20 cellular contexts compared by ENCODE assay signal in the genomic region with DNA sequence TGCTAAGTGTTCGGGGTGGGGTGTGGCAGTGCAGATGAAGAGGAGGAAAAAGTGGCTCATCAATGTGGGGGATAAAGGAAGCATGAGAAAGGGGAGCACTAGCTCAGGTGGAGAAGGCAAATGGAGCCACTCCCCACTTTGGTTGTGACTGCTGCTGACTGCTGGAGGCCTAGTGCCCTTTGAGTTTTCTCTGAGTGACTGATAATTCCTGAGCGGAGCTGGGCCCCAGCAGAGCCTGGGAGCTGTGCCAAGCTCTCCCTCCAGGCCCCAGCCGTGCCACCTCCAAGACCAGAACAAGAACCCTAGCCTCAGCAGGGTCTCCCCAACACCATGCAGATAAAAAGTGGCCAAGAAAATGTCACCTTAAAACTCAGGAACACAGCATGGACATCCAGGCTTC. TPM values are rescaled to one million over a fixed set of nuclear protein-coding genes. Genes with fewer than 3 reads are reported as not detected.
DNase-seq lines count a peak whose midpoint lies in the region; ATAC-seq, FAIRE-seq and TF ChIP-seq lines count a peak whose summit lies in the region.
"Had no signal": no experiment of that assay in that cellular context is flagged by ENCODE, and none has a peak within 500 bp of the region (broad histone marks: within the 10 kb centered on the region; RNA-seq: fewer than 3 reads in every experiment).

No MANE protein-coding gene starts in this region.

- no peak overlapping the region for H3K27ac ChIP-seq in hepatocyte
- H3K27ac ChIP-seq in sigmoid colon, result peak overlapping the region in 1 of 4 donors; percentile 42
- H3K27ac ChIP-seq in OCI-LY7 (ENCODE audit: low read depth, low read length, poor library complexity, severe bottlenecking), result no peak overlapping the region
- H3K27ac ChIP-seq: parathyroid adenoma, tibial artery had no signal

- no peaks in the 10 kb centered on the region for H3K27me3 ChIP-seq in hepatocyte
- H3K27me3 ChIP-seq in sigmoid colon, result no peaks in the 10 kb centered on the region
- H3K27me3 ChIP-seq: dorsolateral prefrontal cortex, tibial artery had no signal

- H3K4me2 ChIP-seq in hepatocyte (peak overlapping the region; percentile 16), OCI-LY7 (ENCODE audit: low read length) (no peak overlapping the region)

- H3K4me1 ChIP-seq in hepatocyte (ENCODE audit: insufficient read depth), result peaks cover 11% of the 10 kb centered on the region
- H3K4me1 ChIP-seq in sigmoid colon, result peaks cover 0 to 14% (median 8%) of the 10 kb centered on the region in 4 donors
- H3K4me1 ChIP-seq in OCI-LY7 (ENCODE audit: insufficient read depth, low read length, poor library complexity, severe bottlenecking), result peaks cover 16% of the 10 kb centered on the region
- H3K4me1 ChIP-seq: parathyroid adenoma had no signal

- H3K4me1 Mint-ChIP-seq in T-helper 17 cell, result peaks cover 6% of the 10 kb centered on the region

- H3K4me3 Mint-ChIP-seq in T-helper 17 cell, result no peak overlapping the region
- H3K4me3 Mint-ChIP-seq: activated CD4-positive, alpha-beta T cell treated with anti-CD3 and anti-CD28 coated beads for 36 hours; naive thymus-derived CD8-positive, alpha-beta T cell had no signal

- H4K20me1 ChIP-seq in hepatocyte (ENCODE audit: insufficient read depth, poor library complexity, severe bottlenecking) (no peaks in the 10 kb centered on the region), OCI-LY7 (ENCODE audit: insufficient read depth, low read length) (no peaks in the 10 kb centered on the region)

- H3K36me3 ChIP-seq in hepatocyte (replicated peaks; ENCODE audit: insufficient read depth, low read depth), result no peaks in the 10 kb centered on the region
- H3K36me3 ChIP-seq in sigmoid colon, result no peaks in the 10 kb centered on the region
- H3K36me3 ChIP-seq in OCI-LY7 (ENCODE audit: insufficient read depth, low read length), result no peaks in the 10 kb centered on the region
- H3K36me3 ChIP-seq: tibial artery had no signal

- POLR2A ChIA-PET in OCI-LY7 (lab: Charles Lee), result interaction anchor here (1.1 kb wide), 1 partner anchor 9 kb away, joined by 5 read pairs; a partner anchor contains a TSS

- CTCF ChIA-PET in OCI-LY7 (lab: Charles Lee; ENCODE audit: unreplicated experiment), result no interaction called here

- WGBS in hepatocyte (ENCODE audit: low lambda C conversion rate, missing lambda C conversion rate), result 58% methylated on average over 3 of the region's 3 CpGs
- WGBS in sigmoid colon, 2 donors, result 83 to 86% methylated on average over 3 of the region's 3 CpGs

- H3K79me2 ChIP-seq in hepatocyte (peaks cover 2% of the 10 kb centered on the region), OCI-LY7 (ENCODE audit: insufficient read depth, low read depth, low read length) (no peaks in the 10 kb centered on the region)
- H3K79me2 ChIP-seq: parathyroid adenoma had no signal

- H3K27me3 Mint-ChIP-seq in T-helper 17 cell, result no peaks in the 10 kb centered on the region
- H3K27me3 Mint-ChIP-seq: activated CD4-positive, alpha-beta T cell treated with anti-CD3 and anti-CD28 coated beads for 36 hours; naive thymus-derived CD8-positive, alpha-beta T cell had no signal

- ATAC-seq in T-helper 17 cell (no peak), GM19452 (IDR thresholded peaks at IDR 0.05; ENCODE audit: unreplicated experiment) (no peak)
- ATAC-seq: activated CD4-positive, alpha-beta T cell treated with anti-CD3 and anti-CD28 coated beads for 36 hours; naive thymus-derived CD8-positive, alpha-beta T cell had no signal

- FAIRE-seq in GM19239 (lab: Jason Lieb, UNC), result peak; percentile 72
- FAIRE-seq: TTC549 had no signal

- no peak for TF ChIP-seq EP300 in sigmoid colon (IDR thresholded peaks at IDR 0.05)

- no peak overlapping the region for H3K4me3 ChIP-seq in hepatocyte
- H3K4me3 ChIP-seq in sigmoid colon, result no peak overlapping the region
- H3K4me3 ChIP-seq in OCI-LY7 (ENCODE audit: low read depth, low read length, poor library complexity, severe bottlenecking), result no peak overlapping the region
- H3K4me3 ChIP-seq: dorsolateral prefrontal cortex, lung, tibial artery had no signal

- H3K9me3 ChIP-seq in T-helper 17 cell (ENCODE audit: control insufficient read depth, low read length, poor library complexity, severe bottlenecking) (peaks cover 7% of the 10 kb centered on the region), hepatocyte (ENCODE audit: low read depth) (no peaks in the 10 kb centered on the region), sigmoid colon (no peaks in the 10 kb centered on the region), OCI-LY7 (ENCODE audit: low read length) (no peaks in the 10 kb centered on the region)
- H3K9me3 ChIP-seq: tibial artery had no signal

- DNase-seq in GM19239 (ENCODE audit: insufficient read length, low spot score) (no peak), T-helper 17 cell (no peak), hepatocyte (ENCODE audit: low spot score) (peak; percentile 25), sigmoid colon (peak; percentile 54), OCI-LY7 (ENCODE audit: low spot score) (no peak)
- no peak for DNase-seq in activated CD4-positive, alpha-beta T cell treated with anti-CD3 and anti-CD28 coated beads for 4 hours
- DNase-seq: activated CD4-positive, alpha-beta T cell treated with anti-CD3 and anti-CD28 coated beads for 36 hours; activated gamma-delta T cell; hippocampal formation; naive thymus-derived CD8-positive, alpha-beta T cell; NCI-H524 treated with DMSO at 0.1 percent for 48 hours; SHP77; stimulated activated naive CD4-positive, alpha-beta T cell had no signal

- H3K9me2 ChIP-seq in hepatocyte (replicated peaks; ENCODE audit: insufficient read depth), result no peaks in the 10 kb centered on the region
- H3K9me2 ChIP-seq in OCI-LY7 (ENCODE audit: insufficient read depth, low read length), result no peaks in the 10 kb centered on the region

- no peak overlapping the region for H2AFZ ChIP-seq in hepatocyte
- H2AFZ ChIP-seq in OCI-LY7 (ENCODE audit: low read length), result no peak overlapping the region
- H2AFZ ChIP-seq: parathyroid adenoma had no signal

- TF ChIP-seq CTCF in hepatocyte (IDR thresholded peaks at IDR 0.05; ENCODE audit: poor library complexity), result no peak
- TF ChIP-seq CTCF in sigmoid colon (IDR thresholded peaks at IDR 0.05), result no peak
- no peak for TF ChIP-seq CTCF in OCI-LY7 (conservative IDR thresholded peaks at IDR 0.05; ENCODE audit: low read length)

- no peak for TF ChIP-seq POLR2A in sigmoid colon (IDR thresholded peaks at IDR 0.05)

- intact Hi-C loops in sigmoid colon (cut with DNase I), result no loop called here
- intact Hi-C loops in OCI-LY7 (cut with micrococcal nuclease; ENCODE audit: unreplicated experiment), result no loop called here

- peak overlapping the region; percentile 39 for H3K27ac Mint-ChIP-seq in T-helper 17 cell
- H3K27ac Mint-ChIP-seq: activated CD4-positive, alpha-beta T cell treated with anti-CD3 and anti-CD28 coated beads for 36 hours had no signal

- H3K36me3 Mint-ChIP-seq in T-helper 17 cell (ENCODE audit: low read depth), result peaks cover 3% of the 10 kb centered on the region

- BruUV-seq in OCI-LY7 (replicated peaks; lab: Mats Ljungman, UMichigan), result no TSS peak

RNA-seq across cellular contexts. Expression of a gene that starts 9.7 kb away (rescaled TPM):
- 1 to 10 TPM; 1.5 to 2.9 TPM for total RNA-seq in T-helper 17 cell
- total RNA-seq in hepatocyte, result 19.2 and 23.5 TPM in 2 replicates
- polyA plus RNA-seq in hepatocyte, result 20.1 and 26.8 TPM in 2 replicates
- total RNA-seq in sigmoid colon, result 10 to 100 TPM; 23.2 to 61.7 (median 45.2) TPM
- 10 to 100 TPM in 2 of 3 donors, 1 to 10 TPM in 1; 7.8 to 23.2 (median 13.6) TPM for polyA plus RNA-seq in sigmoid colon
- total RNA-seq in OCI-LY7 (2014; rRNA removed; shearing (Covaris generic)), result 1.9 and 2.6 TPM in 2 replicates
- total RNA-seq in OCI-LY7 (2022), result 2.7 and 5.3 TPM in 2 replicates

RNA-seq across cellular contexts. Expression of a gene that starts 28.7 kb away (rescaled TPM):
- total RNA-seq in T-helper 17 cell (1 to 10 TPM in 1 of 2 donors, under 1 TPM in 1; 0.27 to 1.4 TPM), hepatocyte (24.0 and 30.6 TPM in 2 replicates), sigmoid colon (100 to 1,000 TPM in 1 of 4 donors, 10 to 100 TPM in 3; 47.8 to 294 (median 54.7) TPM), OCI-LY7 (2022) (not detected in 2 replicates)
- polyA plus RNA-seq in hepatocyte (45.6 and 54.7 TPM in 2 replicates), sigmoid colon (10 to 100 TPM; 16.0 to 58.3 (median 53.6) TPM)
- 0.08 and 0.09 TPM in 2 replicates for total RNA-seq in OCI-LY7 (2014; rRNA removed; shearing (Covaris generic))
- total RNA-seq: naive thymus-derived CD8-positive, alpha-beta T cell had no signal
- polyA plus RNA-seq: naive thymus-derived CD8-positive, alpha-beta T cell had no signal

RNA-seq across cellular contexts. Expression of a gene that starts 38.8 kb away (rescaled TPM):
- total RNA-seq in T-helper 17 cell (not detected), hepatocyte (0.13 TPM in 1 of 2 replicates, not detected in the other), sigmoid colon (under 1 TPM in 1 of 4 donors, not detected in 3; 0.33 TPM), OCI-LY7 (2022) (not detected in 2 replicates)
- polyA plus RNA-seq in hepatocyte (0.69 TPM in 1 of 2 replicates, not detected in the other), sigmoid colon (10 to 100 TPM in 1 of 3 donors, 1 to 10 TPM in 2; 3.9 to 11.8 (median 4.2) TPM)
- total RNA-seq in OCI-LY7 (2014; rRNA removed; shearing (Covaris generic)), result not detected in 2 replicates
- total RNA-seq: activated CD4-positive, alpha-beta T cell treated with anti-CD3 and anti-CD28 coated beads for 36 hours; fibroblast of villous mesenchyme; naive thymus-derived CD8-positive, alpha-beta T cell had no signal
- polyA plus RNA-seq: naive thymus-derived CD8-positive, alpha-beta T cell had no signal

RNA-seq across cellular contexts. Expression of a gene that starts 50.8 kb away (rescaled TPM):
- total RNA-seq in T-helper 17 cell, result 10 to 100 TPM; 12.1 to 12.5 TPM
- total RNA-seq in hepatocyte, result 32.2 and 41.7 TPM in 2 replicates
- polyA plus RNA-seq in hepatocyte, result 20.5 and 25.9 TPM in 2 replicates
- 10 to 100 TPM; 18.3 to 29.9 (median 24.0) TPM for total RNA-seq in sigmoid colon
- 10 to 100 TPM; 12.9 to 16.8 (median 13.5) TPM for polyA plus RNA-seq in sigmoid colon
- total RNA-seq in OCI-LY7 (2014; rRNA removed; shearing (Covaris generic)), result 46.6 and 50.6 TPM in 2 replicates
- total RNA-seq in OCI-LY7 (2022), result 33.3 and 36.6 TPM in 2 replicates

Comparison
In these comparisons a context has a peak if more than half of its experiments do, and no peak if none do; other contexts are left out.
1. DNase-seq: peak in hepatocyte (single experiment) and sigmoid colon (single experiment); none in GM19239 (single experiment), T-helper 17 cell (0 of 3), activated CD4-positive, alpha-beta T cell treated with anti-CD3 and anti-CD28 coated beads for 4 hours (0 of 2) and OCI-LY7 (single experiment).
2. RNA of a gene that starts 28.7 kb away (total RNA-seq): 47.8 to 294 TPM in sigmoid colon and 24.0 to 30.6 TPM in hepatocyte; 0.27 to 1.4 TPM in T-helper 17 cell and 0.08 to 0.09 TPM in OCI-LY7; every median in the first group is over 10 times any median in the second.